Comparison of ENCODE assay signal across 8 cellular contexts in genomic region chr15:25783607-25784131, GRCh38.
DNase-seq lines count a peak whose midpoint lies in the region; ATAC-seq lines count a peak whose summit lies in the region.

No MANE protein-coding gene starts in this region.

- H3K27me3 Mint-ChIP-seq in T-helper 2 cell treated with Interferon-gamma antibody and Interleukin-4, amounts not matched to agents 5 μg/mL and 100 μg/mL, for 36 hours (ENCODE audit: low read depth) = no peaks in the 10 kb centered on the region
- H3K27me3 Mint-ChIP-seq in activated CD8-positive, alpha-beta memory T cell treated with anti-CD3 and anti-CD28 coated beads, Interleukin-2, amount 10 ng/mL, durations not matched to agents 7 days and 5 days = no peaks in the 10 kb centered on the region

- H3K27ac Mint-ChIP-seq in T-helper 2 cell treated with Interferon-gamma antibody and Interleukin-4, amounts not matched to agents 5 μg/mL and 100 μg/mL, for 36 hours = peak overlapping the region; percentile 63
- H3K27ac Mint-ChIP-seq in activated CD8-positive, alpha-beta memory T cell treated with anti-CD3 and anti-CD28 coated beads, Interleukin-2, amount 10 ng/mL, durations not matched to agents 7 days and 5 days = no peak overlapping the region
- H3K27ac Mint-ChIP-seq in stimulated activated effector memory CD8-positive, alpha-beta T cell treated with anti-CD3 and anti-CD28 coated beads, Interleukin-12 subunit alpha, Interleukin-12 subunit beta, amount 100 ng/mL, for 72 hours = no peak overlapping the region

- peaks cover 17% of the 10 kb centered on the region for H3K36me3 Mint-ChIP-seq in T-helper 2 cell treated with Interferon-gamma antibody and Interleukin-4, amounts not matched to agents 5 μg/mL and 100 μg/mL, for 36 hours (ENCODE audit: low read depth)
- H3K36me3 Mint-ChIP-seq in activated CD8-positive, alpha-beta memory T cell treated with anti-CD3 and anti-CD28 coated beads, Interleukin-2, amount 10 ng/mL, durations not matched to agents 7 days and 5 days = peaks cover 10% of the 10 kb centered on the region
- H3K36me3 Mint-ChIP-seq in stimulated activated effector memory CD8-positive, alpha-beta T cell treated with anti-CD3 and anti-CD28 coated beads, Interleukin-12 subunit alpha, Interleukin-12 subunit beta, amount 100 ng/mL, for 72 hours = peaks cover 18% of the 10 kb centered on the region

- no peaks in the 10 kb centered on the region for H3K9me3 Mint-ChIP-seq in T-helper 2 cell treated with Interferon-gamma antibody and Interleukin-4, amounts not matched to agents 5 μg/mL and 100 μg/mL, for 36 hours
- H3K9me3 Mint-ChIP-seq in activated CD8-positive, alpha-beta memory T cell treated with anti-CD3 and anti-CD28 coated beads, Interleukin-2, amount 10 ng/mL, durations not matched to agents 7 days and 5 days (ENCODE audit: low read depth) = no peaks in the 10 kb centered on the region
- H3K9me3 Mint-ChIP-seq in stimulated activated effector memory CD8-positive, alpha-beta T cell treated with anti-CD3 and anti-CD28 coated beads, Interleukin-12 subunit alpha, Interleukin-12 subunit beta, amount 100 ng/mL, for 72 hours = no peaks in the 10 kb centered on the region

- CTCF ChIA-PET in activated CD8-positive, alpha-beta memory T cell treated with anti-CD3 and anti-CD28 coated beads, Interleukin-2, amount 10 ng/mL, durations not matched to agents 7 days and 5 days (lab: Charles Lee) = interaction anchor here (0.6 to 2.5 kb wide), 20 partner anchors 9 to 275 kb away, joined by 3 to 19 read pairs (median 4); partner anchors contain the start of gene ATP10A

- H3K4me3 Mint-ChIP-seq in T-helper 2 cell treated with Interferon-gamma antibody and Interleukin-4, amounts not matched to agents 5 μg/mL and 100 μg/mL, for 36 hours = no peak overlapping the region
- H3K4me3 Mint-ChIP-seq in activated CD8-positive, alpha-beta memory T cell treated with anti-CD3 and anti-CD28 coated beads, Interleukin-2, amount 10 ng/mL, durations not matched to agents 7 days and 5 days = no peak overlapping the region
- H3K4me3 Mint-ChIP-seq in stimulated activated effector memory CD8-positive, alpha-beta T cell treated with anti-CD3 and anti-CD28 coated beads, Interleukin-12 subunit alpha, Interleukin-12 subunit beta, amount 100 ng/mL, for 72 hours = no peak overlapping the region

- DNase-seq in T-helper 2 cell treated with Interferon-gamma antibody and Interleukin-4, amounts not matched to agents 5 μg/mL and 100 μg/mL, for 36 hours (ENCODE audit: low spot score) = peak; percentile 29
- DNase-seq in T-helper 2 cell (no peak), foreskin melanocyte (peak; percentile 77), GM19240 (ENCODE audit: insufficient read length, low spot score) (no peak)
- DNase-seq in activated CD8-positive, alpha-beta memory T cell treated with anti-CD3 and anti-CD28 coated beads, Interleukin-2, amount 10 ng/mL, durations not matched to agents 7 days and 5 days = peak; percentile 55
- DNase-seq in stimulated activated effector memory CD8-positive, alpha-beta T cell treated with anti-CD3 and anti-CD28 coated beads, Interleukin-12 subunit alpha, Interleukin-12 subunit beta, amount 100 ng/mL, for 72 hours (ENCODE audit: low spot score in 2 of 2) = peak; percentile 25 to 63

- H3K4me1 Mint-ChIP-seq in T-helper 2 cell treated with Interferon-gamma antibody and Interleukin-4, amounts not matched to agents 5 μg/mL and 100 μg/mL, for 36 hours (ENCODE audit: low read depth) = peaks cover 33% of the 10 kb centered on the region
- H3K4me1 Mint-ChIP-seq in activated CD8-positive, alpha-beta memory T cell treated with anti-CD3 and anti-CD28 coated beads, Interleukin-2, amount 10 ng/mL, durations not matched to agents 7 days and 5 days = peaks cover 24% of the 10 kb centered on the region
- peaks cover 36% of the 10 kb centered on the region for H3K4me1 Mint-ChIP-seq in stimulated activated effector memory CD8-positive, alpha-beta T cell treated with anti-CD3 and anti-CD28 coated beads, Interleukin-12 subunit alpha, Interleukin-12 subunit beta, amount 100 ng/mL, for 72 hours

- ATAC-seq in activated CD8-positive, alpha-beta memory T cell treated with anti-CD3 and anti-CD28 coated beads, Interleukin-2, amount 10 ng/mL, durations not matched to agents 7 days and 5 days = peak; percentile 35
- no peak for ATAC-seq in stimulated activated effector memory CD8-positive, alpha-beta T cell treated with anti-CD3 and anti-CD28 coated beads, Interleukin-12 subunit alpha, Interleukin-12 subunit beta, amount 100 ng/mL, for 72 hours
- no peak for ATAC-seq in GM21576 (IDR thresholded peaks at IDR 0.05; ENCODE audit: unreplicated experiment)
- ATAC-seq in HG03565 (IDR thresholded peaks at IDR 0.05; ENCODE audit: unreplicated experiment) = no peak

Comparison
In these comparisons a context has a peak if more than half of its experiments do, and no peak if none do; other contexts are left out.
1. DNase-seq: peak in T-helper 2 cell treated with Interferon-gamma antibody and Interleukin-4, amounts not matched to agents 5 μg/mL and 100 μg/mL, for 36 hours (single experiment), activated CD8-positive, alpha-beta memory T cell treated with anti-CD3 and anti-CD28 coated beads, Interleukin-2, amount 10 ng/mL, durations not matched to agents 7 days and 5 days (single experiment), foreskin melanocyte (single experiment) and stimulated activated effector memory CD8-positive, alpha-beta T cell treated with anti-CD3 and anti-CD28 coated beads, Interleukin-12 subunit alpha, Interleukin-12 subunit beta, amount 100 ng/mL, for 72 hours (2 of 2); none in T-helper 2 cell (0 of 5) and GM19240 (single experiment).